ENCODE assay signal across 13 cellular contexts in the genomic region with DNA sequence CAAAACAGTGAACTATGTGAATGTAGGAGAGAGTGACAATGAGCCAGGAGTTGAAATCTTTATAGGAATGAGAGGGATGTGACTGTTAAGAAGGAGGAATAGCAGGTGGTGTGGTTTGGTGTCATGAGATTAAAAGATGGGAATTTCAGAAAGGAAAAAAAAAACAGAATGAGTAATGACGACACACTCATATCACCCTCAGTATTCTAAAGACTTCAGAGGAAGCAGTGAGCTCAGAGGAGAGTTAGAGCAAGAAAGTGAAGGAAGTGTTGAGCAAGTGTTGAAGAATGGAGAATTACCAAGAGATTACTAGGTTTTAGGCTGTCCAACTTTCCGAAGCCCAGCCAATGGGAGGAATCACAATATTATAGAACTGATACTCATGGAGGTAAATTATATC.
DNase-seq lines count a peak whose midpoint lies in the region; ATAC-seq and TF ChIP-seq lines count a peak whose summit lies in the region.
"Had no signal": no experiment of that assay in that cellular context is flagged by ENCODE, and none has a peak within 500 bp of the region (broad histone marks: within the 10 kb centered on the region; RNA-seq: fewer than 3 reads in every experiment).

No MANE protein-coding gene starts in this region.

- H3K4me1 ChIP-seq in aorta (ENCODE audit: control insufficient read depth in 1 of 2, insufficient read depth in 2 of 2, low read length in 2 of 2) (no peaks in the 10 kb centered on the region), spleen (no peaks in the 10 kb centered on the region)

- DNase-seq in AG08395 (ENCODE audit: low spot score) (peak; percentile 21), HCEC 1CT (peak; percentile 78), RWPE1 (ENCODE audit: low spot score) (peak; percentile 0), fibroblast of peridontal ligament (ENCODE audit: extremely low read depth) (peak; percentile 60), aorta (no peak), NCI-H524 (lab: John Stamatoyannopoulos, UW) (no peak), CD14-positive monocyte (ENCODE audit: low spot score) (no peak), spleen (no peak)
- DNase-seq: activated CD4-positive, alpha-beta T cell treated with anti-CD3 and anti-CD28 coated beads, Interleukin-2, amount 50 U/mL, for 48 hours; NCI-H1417; T1000; trophoblast cell had no signal

- H3K36me3 ChIP-seq in aorta (ENCODE audit: control insufficient read depth in 1 of 2, insufficient read depth in 2 of 2, low read length in 1 of 2), result no peaks in the 10 kb centered on the region
- H3K36me3 ChIP-seq in spleen, result no peaks in the 10 kb centered on the region

- intact Hi-C loops in aorta (cut with DNase I) (no loop called here), CD14-positive monocyte (cut with micrococcal nuclease) (no loop called here), spleen (cut with DNase I; ENCODE audit: low total_unique reads) (no loop called here)

- TF ChIP-seq POLR2A in spleen (IDR thresholded peaks at IDR 0.05), result no peak

- no peak overlapping the region for H3K27ac ChIP-seq in RWPE1
- no peak overlapping the region for H3K27ac ChIP-seq in aorta (ENCODE audit: low read depth in 1 of 2, low read length in 2 of 2)
- peak overlapping the region in 1 of 8 donors; percentile 11 for H3K27ac ChIP-seq in spleen

- H3K27me3 Mint-ChIP-seq in CD14-positive monocyte (ENCODE audit: low read depth in 3 of 3), result no peaks in the 10 kb centered on the region
- H3K27me3 Mint-ChIP-seq: B cell had no signal

- no peak overlapping the region for H3K4me3 Mint-ChIP-seq in CD14-positive monocyte
- H3K4me3 Mint-ChIP-seq: B cell had no signal

- H3K4me3 ChIP-seq in aorta (ENCODE audit: low read length in 2 of 2), result no peak overlapping the region
- H3K4me3 ChIP-seq in spleen, result no peak overlapping the region

- no peaks in the 10 kb centered on the region for H3K27me3 ChIP-seq in aorta (ENCODE audit: control insufficient read depth in 1 of 2, insufficient read depth in 2 of 2, low read length in 1 of 2)
- no peaks in the 10 kb centered on the region for H3K27me3 ChIP-seq in spleen (replicated peaks in 1 of 7)

- ATAC-seq in aorta (ENCODE audit: low FRiP score), result no peak

- CTCF ChIA-PET in RWPE1 (lab: Yijun Ruan, JAX), result interaction anchor here (0.7 kb wide), 1 partner anchor 244 kb away, joined by 4 read pairs; no protein-coding TSS in a partner anchor

- H3K27ac Mint-ChIP-seq in CD14-positive monocyte, result no peak overlapping the region
- H3K27ac Mint-ChIP-seq: B cell had no signal

- TF ChIP-seq CTCF in RWPE1 (conservative IDR thresholded peaks at IDR 0.05; ENCODE audit: low read depth) (no peak), CD14-positive monocyte (IDR thresholded peaks at IDR 0.05) (no peak), spleen (IDR thresholded peaks at IDR 0.05 in 8 of 11, conservative IDR thresholded peaks at IDR 0.05 in 3 of 11) (no peak)

- H3K9me3 Mint-ChIP-seq in CD14-positive monocyte, result peaks cover 0 to 2% (median 0%) of the 10 kb centered on the region in 7 donors

- H3K9me3 ChIP-seq in aorta (ENCODE audit: control insufficient read depth, low read length) (no peaks in the 10 kb centered on the region), spleen (no peaks in the 10 kb centered on the region)

- H3K4me1 Mint-ChIP-seq in CD14-positive monocyte, result no peaks in the 10 kb centered on the region
- H3K4me1 Mint-ChIP-seq: B cell had no signal

- WGBS in aorta, 2 donors, result 93 to 96% methylated on average over 2 of the region's 2 CpGs
- WGBS in spleen, 5 donors, result 45 to 84% (median 71%) methylated on average over 2 of the region's 2 CpGs

- no peaks in the 10 kb centered on the region for H3K36me3 Mint-ChIP-seq in CD14-positive monocyte

- POLR2A ChIA-PET in RWPE1 (lab: Yijun Ruan, JAX; ENCODE audit: low non-redundant PET), result no interaction called here

Comparison
In these comparisons a context has a peak if more than half of its experiments do, and no peak if none do; other contexts are left out.
1. DNase-seq: peak in AG08395 (single experiment), HCEC 1CT (single experiment), RWPE1 (single experiment) and fibroblast of peridontal ligament (single experiment); none in aorta (0 of 2), NCI-H524 (0 of 2), CD14-positive monocyte (single experiment) and spleen (single experiment).